ENCODE assay signal across 16 cellular contexts in the genomic region with DNA sequence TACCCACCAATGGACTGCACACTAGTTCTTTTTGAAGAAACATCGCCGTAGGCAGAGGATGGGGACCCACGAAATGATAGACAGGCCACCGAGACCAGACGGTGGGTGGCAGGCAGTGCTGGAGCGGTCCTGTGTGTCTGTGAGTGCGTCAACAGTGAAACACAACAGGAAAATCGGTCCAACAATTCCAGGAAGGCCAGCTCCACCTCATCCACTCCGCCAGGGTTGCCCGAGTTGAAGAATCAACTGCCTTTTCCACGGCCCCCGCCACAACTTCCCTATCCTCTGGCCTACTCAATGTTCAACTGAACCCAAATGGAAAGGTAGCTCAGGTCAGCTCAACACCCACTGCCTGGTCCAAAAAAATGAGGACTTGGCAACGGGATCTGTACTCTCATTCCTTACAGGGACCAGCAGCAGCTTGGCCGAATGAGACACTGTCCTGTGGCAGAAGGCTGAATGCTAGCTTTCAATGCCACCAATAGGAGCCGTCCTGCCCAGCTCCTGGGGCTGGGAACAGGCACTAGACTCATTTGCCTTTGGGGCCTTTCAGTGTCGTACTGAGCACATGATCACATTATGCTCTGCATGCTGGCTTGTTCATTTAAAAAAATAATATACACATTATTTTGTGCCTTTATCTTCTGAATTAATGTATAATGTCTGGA. TPM values are rescaled to one million over a fixed set of nuclear protein-coding genes. Genes with fewer than 3 reads are reported as not detected.
DNase-seq lines count a peak whose midpoint lies in the region; ATAC-seq, FAIRE-seq and TF ChIP-seq lines count a peak whose summit lies in the region.
"Had no signal": no experiment of that assay in that cellular context is flagged by ENCODE, and none has a peak within 500 bp of the region (broad histone marks: within the 10 kb centered on the region; RNA-seq: fewer than 3 reads in every experiment).

No MANE protein-coding gene starts in this region.

- H3K4me3 ChIP-seq in astrocyte (ENCODE audit: insufficient read depth, low read depth, low read length), result no peak overlapping the region
- peak overlapping the region; percentile 54 for H3K4me3 ChIP-seq in left ventricle myocardium inferior
- H3K4me3 ChIP-seq in psoas muscle, result peak overlapping the region; percentile 25

- peaks cover 6% of the 10 kb centered on the region for H3K4me1 ChIP-seq in astrocyte (ENCODE audit: insufficient read depth, low read length)
- peaks cover 21% of the 10 kb centered on the region for H3K4me1 ChIP-seq in left ventricle myocardium inferior
- no peaks in the 10 kb centered on the region for H3K4me1 ChIP-seq in psoas muscle

- no peak overlapping the region for H3K9ac ChIP-seq in astrocyte (ENCODE audit: low read length)

- no peaks in the 10 kb centered on the region for H3K27me3 Mint-ChIP-seq in Calu3 (ENCODE audit: unreplicated experiment)
- no peaks in the 10 kb centered on the region for H3K27me3 Mint-ChIP-seq in astrocyte (ENCODE audit: low read depth, unreplicated experiment)
- H3K27me3 Mint-ChIP-seq: stimulated activated naive CD8-positive, alpha-beta T cell treated with anti-CD3 and anti-CD28 coated beads, Interleukin-15, Interleukin-2, amounts not matched to agents 100 ng/mL and 50 ng/mL, for 24 hours; T-helper 17 cell had no signal

- no peak for TF ChIP-seq CTCF in Calu3 (IDR thresholded peaks at IDR 0.05; ENCODE audit: unreplicated experiment)
- no peak for TF ChIP-seq CTCF in astrocyte (IDR thresholded peaks at IDR 0.05; ENCODE audit: insufficient read depth, low read depth, low read length)
- TF ChIP-seq CTCF in left ventricle myocardium inferior (IDR thresholded peaks at IDR 0.05; ENCODE audit: borderline replicate concordance), result no peak
- TF ChIP-seq CTCF in psoas muscle (IDR thresholded peaks at IDR 0.05), result no peak

- peak overlapping the region; percentile 34 for H3K4me3 Mint-ChIP-seq in Calu3 (ENCODE audit: low read depth, unreplicated experiment)
- H3K4me3 Mint-ChIP-seq in astrocyte (ENCODE audit: unreplicated experiment), result no peak overlapping the region
- H3K4me3 Mint-ChIP-seq: memory B cell; stimulated activated naive CD8-positive, alpha-beta T cell treated with anti-CD3 and anti-CD28 coated beads, Interleukin-15, Interleukin-2, amounts not matched to agents 100 ng/mL and 50 ng/mL, for 24 hours; T-helper 17 cell had no signal

- WGBS in psoas muscle, 3 donors, result 58 to 81% (median 71%) methylated on average over 15 to 16 of the region's 16 CpGs

- in situ Hi-C loops in KBM-7 (cut with MboI; ENCODE audit: low pct_unique_long_range_greater_than_20kb, low sequenced_read_pairs), result no loop called here

- no peaks in the 10 kb centered on the region for H3K27me3 ChIP-seq in astrocyte (ENCODE audit: insufficient read depth, low read length)
- H3K27me3 ChIP-seq in left ventricle myocardium inferior (ENCODE audit: low read depth), result no peaks in the 10 kb centered on the region
- H3K27me3 ChIP-seq in psoas muscle (ENCODE audit: insufficient read depth in 3 of 3, low read length in 2 of 3), result peaks cover 0 to 6% (median 0%) of the 10 kb centered on the region in 3 donors
- H3K27me3 ChIP-seq: neutrophil had no signal

- H3K9me3 Mint-ChIP-seq in Calu3 (ENCODE audit: low read depth, unreplicated experiment) (peaks cover 3% of the 10 kb centered on the region), astrocyte (ENCODE audit: unreplicated experiment) (no peaks in the 10 kb centered on the region)
- H3K9me3 Mint-ChIP-seq: memory B cell; stimulated activated naive CD8-positive, alpha-beta T cell treated with anti-CD3 and anti-CD28 coated beads, Interleukin-15, Interleukin-2, amounts not matched to agents 100 ng/mL and 50 ng/mL, for 24 hours had no signal

- DNase-seq in Calu3, result no peak
- DNase-seq in astrocyte (ENCODE audit: low read depth), result no peak
- no peak for DNase-seq in left ventricle myocardium inferior
- DNase-seq in psoas muscle, result no peak
- no peak for DNase-seq in ureter (ENCODE audit: low spot score)
- no peak for DNase-seq in stimulated activated CD4-positive, alpha-beta T cell treated with anti-CD3 and anti-CD28 coated beads, Interleukin-2, amount 100 ng/mL, for 48 hours
- DNase-seq in KBM-7, result no peak
- no peak for DNase-seq in DMS 273 treated with DMSO at 0.1 percent for 48 hours (lab: John Stamatoyannopoulos, UW)
- DNase-seq: activated gamma-delta T cell treated with Interleukin-2 at 50 U/mL for 16 hours, NCI-H2081, NCI-H774, T-helper 17 cell had no signal

- intact Hi-C loops in Calu3 (cut with micrococcal nuclease; ENCODE audit: unreplicated experiment) (loop anchor here (5.0 kb wide), 2 partner anchors 35 to 65 kb away; no protein-coding TSS in a partner anchor), left ventricle myocardium inferior (cut with micrococcal nuclease) (no loop called here), psoas muscle (cut with DNase I) (no loop called here)

- ATAC-seq in psoas muscle, result no peak
- ATAC-seq: activated CD4-positive, CD25-positive, alpha-beta regulatory T cell treated with anti-CD3 and anti-CD28 coated beads, Interleukin-2, amount 50 U/mL, for 24 hours; T-helper 17 cell had no signal

- H3K4me2 ChIP-seq in astrocyte (ENCODE audit: low read length), result no peak overlapping the region

- H4K20me1 ChIP-seq in astrocyte (ENCODE audit: insufficient read depth, low read length), result no peaks in the 10 kb centered on the region

- H3K79me2 ChIP-seq in astrocyte (ENCODE audit: insufficient read depth, low read length), result peaks cover 73% of the 10 kb centered on the region

- H3K27ac Mint-ChIP-seq in Calu3 (ENCODE audit: unreplicated experiment), result peak overlapping the region; percentile 78
- H3K27ac Mint-ChIP-seq in astrocyte (ENCODE audit: unreplicated experiment), result no peak overlapping the region
- H3K27ac Mint-ChIP-seq: memory B cell; stimulated activated naive CD8-positive, alpha-beta T cell treated with anti-CD3 and anti-CD28 coated beads, Interleukin-15, Interleukin-2, amounts not matched to agents 100 ng/mL and 50 ng/mL, for 24 hours; T-helper 17 cell had no signal

- CTCF ChIA-PET in Calu3 (lab: Charles Lee), result interaction anchor here (0.8 kb wide), 1 partner anchor 10 kb away, joined by 3 read pairs; no protein-coding TSS in a partner anchor

- H3K36me3 Mint-ChIP-seq in Calu3 (ENCODE audit: insufficient read depth, unreplicated experiment), result peaks cover 27% of the 10 kb centered on the region
- H3K36me3 Mint-ChIP-seq in astrocyte (ENCODE audit: low read depth, unreplicated experiment), result no peaks in the 10 kb centered on the region
- H3K36me3 Mint-ChIP-seq: memory B cell had no signal

- no peaks in the 10 kb centered on the region for H3K36me3 ChIP-seq in astrocyte (ENCODE audit: insufficient read depth, low read length)
- no peaks in the 10 kb centered on the region for H3K36me3 ChIP-seq in left ventricle myocardium inferior
- H3K36me3 ChIP-seq in psoas muscle (ENCODE audit: insufficient read depth in 1 of 2, low read depth in 1 of 2), result no peaks in the 10 kb centered on the region
- H3K36me3 ChIP-seq: neutrophil had no signal

- no peak overlapping the region for H2AFZ ChIP-seq in astrocyte (ENCODE audit: low read depth, low read length)

- FAIRE-seq in astrocyte (lab: Jason Lieb, UNC), result peak; percentile 29

- H3K27ac ChIP-seq in astrocyte (ENCODE audit: low read depth, low read length) (no peak overlapping the region), left ventricle myocardium inferior (replicated peaks) (peak overlapping the region; percentile 75), psoas muscle (peak overlapping the region; percentile 36)
- H3K27ac ChIP-seq: neutrophil had no signal

- H3K4me1 Mint-ChIP-seq in Calu3 (ENCODE audit: low read depth, unreplicated experiment), result peaks cover 69% of the 10 kb centered on the region
- peaks cover 21% of the 10 kb centered on the region for H3K4me1 Mint-ChIP-seq in astrocyte (ENCODE audit: low read depth, unreplicated experiment)
- H3K4me1 Mint-ChIP-seq: memory B cell, T-helper 17 cell had no signal

- BruUV-seq in Calu3 (replicated peaks; lab: Mats Ljungman, UMichigan), result no TSS peak

- H3K9me3 ChIP-seq in astrocyte (ENCODE audit: insufficient read depth, low read depth, low read length), result no peaks in the 10 kb centered on the region
- H3K9me3 ChIP-seq in left ventricle myocardium inferior (replicated peaks), result peaks cover 4% of the 10 kb centered on the region
- H3K9me3 ChIP-seq in psoas muscle, result no peaks in the 10 kb centered on the region
- H3K9me3 ChIP-seq: neutrophil had no signal

RNA-seq across cellular contexts. Expression of gene MID1, which starts 43.5 kb away (rescaled TPM):
- 70.5 and 85.6 TPM in 2 replicates for total RNA-seq in Calu3 (2022)
- total RNA-seq in astrocyte, result 16.8 and 31.2 TPM in 2 replicates
- 9.4 TPM for total RNA-seq in left ventricle myocardium inferior
- total RNA-seq in psoas muscle, result 1 to 10 TPM in 3 of 4 donors, under 1 TPM in 1; 0.90 to 1.6 (median 1.4) TPM
- under 1 TPM; 0.28 to 0.61 (median 0.39) TPM for polyA plus RNA-seq in psoas muscle
- total RNA-seq in ureter, result 31.8 TPM
